Comparison of ENCODE assay signal across 8 cellular contexts in the genomic region with DNA sequence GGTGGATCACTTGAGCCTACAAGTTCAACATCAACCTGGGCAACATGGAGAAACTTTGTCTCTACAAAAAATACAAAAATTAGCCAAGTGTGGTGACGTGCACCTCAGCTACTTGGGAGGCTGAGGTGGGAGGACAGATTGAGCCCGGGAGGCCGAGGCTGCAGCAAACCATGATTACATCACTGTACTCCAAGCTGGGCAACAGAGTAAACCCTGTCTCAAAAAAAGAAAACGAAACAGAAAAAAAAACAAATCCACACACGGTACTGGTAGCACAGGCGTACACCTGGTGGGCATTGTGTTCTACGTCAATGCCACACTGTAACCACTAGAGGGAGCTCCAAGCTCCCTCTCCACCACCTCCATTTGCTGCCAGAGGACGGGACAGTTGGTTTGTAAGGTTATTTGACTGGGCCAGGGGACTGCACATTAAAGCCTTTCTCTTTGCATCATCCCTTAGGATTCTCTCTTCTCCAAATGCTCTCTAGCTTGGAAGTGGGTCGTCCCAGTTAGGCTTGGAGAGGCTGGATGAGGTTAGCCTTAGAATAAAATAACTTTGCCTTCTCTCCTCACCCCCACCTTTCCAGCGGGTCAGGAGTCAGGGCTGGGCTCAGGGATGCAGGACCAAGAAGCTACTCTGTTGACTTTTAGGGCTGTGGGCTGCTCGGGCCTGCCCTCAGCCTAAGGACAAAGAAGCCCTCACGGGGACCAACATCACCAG.
DNase-seq lines count a peak whose midpoint lies in the region; ATAC-seq and TF ChIP-seq lines count a peak whose summit lies in the region.

No MANE protein-coding gene starts in this region.

- TF ChIP-seq CTCF in epithelial cell of proximal tubule (conservative IDR thresholded peaks at IDR 0.05; ENCODE audit: low read depth, low read length) (peak; percentile 99), nephron (IDR thresholded peaks at IDR 0.05; ENCODE audit: unreplicated experiment in 3 of 3) (peak; percentile 96 to 98 (median 96)), vagina (IDR thresholded peaks at IDR 0.05) (peak; percentile 85 to 93 (median 88))

- no peak overlapping the region for H3K4me3 ChIP-seq in CD8-positive, alpha-beta memory T cell (ENCODE audit: low read length)
- H3K4me3 ChIP-seq in epithelial cell of proximal tubule (ENCODE audit: low read depth, low read length): no peak overlapping the region
- no peak overlapping the region for H3K4me3 ChIP-seq in vagina

- ATAC-seq in GM18907 (IDR thresholded peaks at IDR 0.05; ENCODE audit: unreplicated experiment): peak; percentile 86
- ATAC-seq in HG03066 (IDR thresholded peaks at IDR 0.05; ENCODE audit: low read depth, unreplicated experiment): peak; percentile 74

- POLR2A ChIA-PET in CD8-positive, alpha-beta memory T cell (lab: Charles Lee): no interaction called here

- CTCF ChIA-PET in CD8-positive, alpha-beta memory T cell (lab: Charles Lee): interaction anchor here (0.7 to 4.1 kb wide), 21 partner anchors 9 to 229 kb away, joined by 3 to 72 read pairs (median 3); no protein-coding TSS in a partner anchor

- no peaks in the 10 kb centered on the region for H3K27me3 ChIP-seq in CD8-positive, alpha-beta memory T cell (ENCODE audit: insufficient read depth, low read length, poor library complexity, severe bottlenecking)
- H3K27me3 ChIP-seq in vagina: no peaks in the 10 kb centered on the region

- no peak overlapping the region for H3K27ac Mint-ChIP-seq in CD8-positive, alpha-beta memory T cell
- peak overlapping the region in 1 of 3 experiments; percentile 65 for H3K27ac Mint-ChIP-seq in nephron

- DNase-seq in CD8-positive, alpha-beta memory T cell: peak in 4 of 5 donors; percentile 10 to 58 (median 32)
- DNase-seq in NCI-H510A treated with DMSO at 0.1 percent for 48 hours (lab: John Stamatoyannopoulos, UW) (peak; percentile 66), epithelial cell of proximal tubule (ENCODE audit: low read depth) (no peak), vagina (ENCODE audit: extremely low spot score in 2 of 2) (no peak)
- DNase-seq in activated CD8-positive, alpha-beta memory T cell treated with anti-CD3 and anti-CD28 coated beads for 48 hours (ENCODE audit: low read depth in 2 of 3, low spot score in 2 of 3): peak in 2 of 3 experiments; percentile 3 to 10

- intact Hi-C loops in vagina (cut with DNase I): loop anchor here (5.0 kb wide), 2 partner anchors 127 to 172 kb away; no protein-coding TSS in a partner anchor

- H3K36me3 ChIP-seq in CD8-positive, alpha-beta memory T cell (ENCODE audit: insufficient read depth, low read length): no peaks in the 10 kb centered on the region
- H3K36me3 ChIP-seq in vagina: no peaks in the 10 kb centered on the region

- no peak for TF ChIP-seq POLR2A in vagina (IDR thresholded peaks at IDR 0.05)

- H3K4me3 Mint-ChIP-seq in CD8-positive, alpha-beta memory T cell: no peak overlapping the region
- H3K4me3 Mint-ChIP-seq in nephron: no peak overlapping the region

- H3K9me3 ChIP-seq in CD8-positive, alpha-beta memory T cell (ENCODE audit: low read length): no peaks in the 10 kb centered on the region
- H3K9me3 ChIP-seq in vagina: no peaks in the 10 kb centered on the region

- peaks cover 0 to 3% (median 0%) of the 10 kb centered on the region in 3 donors for H3K4me1 Mint-ChIP-seq in CD8-positive, alpha-beta memory T cell
- peaks cover 54% of the 10 kb centered on the region for H3K4me1 Mint-ChIP-seq in nephron

- H3K36me3 Mint-ChIP-seq in CD8-positive, alpha-beta memory T cell: peaks cover 0 to 2% (median 0%) of the 10 kb centered on the region in 3 donors
- H3K36me3 Mint-ChIP-seq in nephron (ENCODE audit: low read depth): peaks cover 3% of the 10 kb centered on the region

- no peaks in the 10 kb centered on the region for H3K4me1 ChIP-seq in CD8-positive, alpha-beta memory T cell (ENCODE audit: insufficient read depth, low read length)
- H3K4me1 ChIP-seq in vagina: peaks cover 16% of the 10 kb centered on the region

- H3K9me3 Mint-ChIP-seq in CD8-positive, alpha-beta memory T cell: no peaks in the 10 kb centered on the region
- H3K9me3 Mint-ChIP-seq in nephron: no peaks in the 10 kb centered on the region

- H3K27ac ChIP-seq in CD8-positive, alpha-beta memory T cell (ENCODE audit: low read depth, low read length): no peak overlapping the region
- peak overlapping the region; percentile 60 for H3K27ac ChIP-seq in vagina

- H3K27me3 Mint-ChIP-seq in CD8-positive, alpha-beta memory T cell: no peaks in the 10 kb centered on the region
- H3K27me3 Mint-ChIP-seq in nephron (ENCODE audit: low read depth): no peaks in the 10 kb centered on the region

Comparison
In these comparisons a context has a peak if more than half of its experiments do, and no peak if none do; other contexts are left out.
1. DNase-seq: peak in CD8-positive, alpha-beta memory T cell (4 of 5), NCI-H510A treated with DMSO at 0.1 percent for 48 hours (single experiment) and activated CD8-positive, alpha-beta memory T cell treated with anti-CD3 and anti-CD28 coated beads for 48 hours (2 of 3); none in epithelial cell of proximal tubule (single experiment) and vagina (0 of 2).
2. Peak in every context shown above with its lines, with median percentiles within 50 percentile points of each other: CTCF ChIP-seq.